ENCODE assay signal across 8 cellular contexts in genomic region chr15:60397772-60398445, GRCh38. TPM values are rescaled to one million over a fixed set of nuclear protein-coding genes. Genes with fewer than 3 reads are reported as not detected.
DNase-seq lines count a peak whose midpoint lies in the region; ATAC-seq and TF ChIP-seq lines count a peak whose summit lies in the region.

TSS of gene ANXA2 (minus strand) at chr15:60397986. CDS start at chr15:60386075, 11,911 bp downstream.

- peak within 1 kb of the TSS; percentile 63 for H3K4me3 ChIP-seq in CD8-positive, alpha-beta T cell (ENCODE audit: low read depth, low read length)
- H3K4me3 ChIP-seq in psoas muscle: peak within 1 kb of the TSS; percentile 80
- peak within 1 kb of the TSS; percentile 98 for H3K4me3 ChIP-seq in urinary bladder (ENCODE audit: low read depth, low read length)

- intact Hi-C loops in CD8-positive, alpha-beta T cell (cut with DNase I, micrococcal nuclease): loop anchor here (1.0 to 5.0 kb wide), 7 partner anchors 44 to 706 kb away; partner anchors contain the start of gene ICE2 (in 2 of the 2)
- intact Hi-C loops in head of caudate nucleus (cut with DNase I): no loop called here
- intact Hi-C loops in psoas muscle (cut with DNase I): loop anchor here in 1 of 2 donors (5.0 kb wide), 1 partner anchor 36 kb away; no protein-coding TSS in a partner anchor

- H3K9me3 ChIP-seq in CD8-positive, alpha-beta T cell (ENCODE audit: low read length): no peaks in the 10 kb centered on the region
- no peaks in the 10 kb centered on the region for H3K9me3 ChIP-seq in psoas muscle

- peak; percentile 85 for ATAC-seq in CD8-positive, alpha-beta T cell
- ATAC-seq in GM19372 (IDR thresholded peaks at IDR 0.05; ENCODE audit: low read depth, unreplicated experiment) (peak; percentile 68), HG03460 (IDR thresholded peaks at IDR 0.05; ENCODE audit: unreplicated experiment) (peak; percentile 64), SK-N-SH treated with all-trans-retinoic acid at 6 μM for 48 hours (peak; percentile 47), psoas muscle (peak; percentile 81 to 84 (median 82))

- peak within 1 kb of the TSS; percentile 50 for H3K27ac ChIP-seq in CD8-positive, alpha-beta T cell (ENCODE audit: low read depth, low read length)
- H3K27ac ChIP-seq in psoas muscle (peak within 1 kb of the TSS; percentile 93), urinary bladder (ENCODE audit: low read depth) (peak within 1 kb of the TSS; percentile 98)

- H3K36me3 ChIP-seq in CD8-positive, alpha-beta T cell (ENCODE audit: insufficient read depth, low read length): no peaks in the 10 kb centered on the region
- H3K36me3 ChIP-seq in psoas muscle (ENCODE audit: insufficient read depth in 1 of 2, low read depth in 1 of 2) (peaks cover 8 to 26% of the 10 kb centered on the region in 2 donors), urinary bladder (ENCODE audit: insufficient read depth) (no peaks in the 10 kb centered on the region)

- H3K9me3 Mint-ChIP-seq in CD8-positive, alpha-beta T cell: no peaks in the 10 kb centered on the region
- H3K9me3 Mint-ChIP-seq in activated naive CD4-positive, alpha-beta T cell treated with anti-CD3 and anti-CD28 coated beads, Interleukin-2, amount 50 U/mL, for 24 hours: no peaks in the 10 kb centered on the region

- H3K4me3 Mint-ChIP-seq in CD8-positive, alpha-beta T cell: peak within 1 kb of the TSS; percentile 85
- peak within 1 kb of the TSS; percentile 86 for H3K4me3 Mint-ChIP-seq in activated naive CD4-positive, alpha-beta T cell treated with anti-CD3 and anti-CD28 coated beads, Interleukin-2, amount 50 U/mL, for 24 hours

- no peaks in the 10 kb centered on the region for H3K36me3 Mint-ChIP-seq in CD8-positive, alpha-beta T cell
- H3K36me3 Mint-ChIP-seq in activated naive CD4-positive, alpha-beta T cell treated with anti-CD3 and anti-CD28 coated beads, Interleukin-2, amount 50 U/mL, for 24 hours: no peaks in the 10 kb centered on the region

- WGBS in psoas muscle, 3 donors: 1 to 2% (median 1%) methylated on average over 26 to 53 of the region's 53 CpGs
- under 1% methylated on average over 53 of the region's 53 CpGs for WGBS in urinary bladder

- POLR2A ChIA-PET in CD8-positive, alpha-beta T cell (lab: Charles Lee): interaction anchor here (0.6 to 3.0 kb wide), 16 partner anchors 10 to 709 kb away, joined by 3 to 21 read pairs (median 4); partner anchors contain the start of gene ICE2

- CTCF ChIA-PET in CD8-positive, alpha-beta T cell (lab: Charles Lee): interaction anchor here (0.7 to 1.2 kb wide), 3 partner anchors 39 to 478 kb away, joined by 3 to 5 read pairs (median 3); no protein-coding TSS in a partner anchor

- peak within 1 kb of the TSS; percentile 87 for H3K27ac Mint-ChIP-seq in CD8-positive, alpha-beta T cell
- peak within 1 kb of the TSS; percentile 87 for H3K27ac Mint-ChIP-seq in activated naive CD4-positive, alpha-beta T cell treated with anti-CD3 and anti-CD28 coated beads, Interleukin-2, amount 50 U/mL, for 24 hours

- H3K27me3 Mint-ChIP-seq in CD8-positive, alpha-beta T cell (ENCODE audit: low read depth): no peaks in the 10 kb centered on the region
- H3K27me3 Mint-ChIP-seq in activated naive CD4-positive, alpha-beta T cell treated with anti-CD3 and anti-CD28 coated beads, Interleukin-2, amount 50 U/mL, for 24 hours: no peaks in the 10 kb centered on the region

- peak; percentile 61 to 89 (median 83) for DNase-seq in CD8-positive, alpha-beta T cell
- peak in 34 of 42 donors; percentile 6 to 83 (median 38) for DNase-seq in head of caudate nucleus
- DNase-seq in psoas muscle: peak; percentile 91 to 95

- H3K27me3 ChIP-seq in CD8-positive, alpha-beta T cell (ENCODE audit: insufficient read depth, low read length): no peaks in the 10 kb centered on the region
- no peaks in the 10 kb centered on the region for H3K27me3 ChIP-seq in psoas muscle (ENCODE audit: insufficient read depth in 3 of 3, low read length in 2 of 3)

- H3K4me1 ChIP-seq in CD8-positive, alpha-beta T cell (ENCODE audit: insufficient read depth, low read length): peaks cover 14% of the 10 kb centered on the region
- H3K4me1 ChIP-seq in psoas muscle (peaks cover 35% of the 10 kb centered on the region), urinary bladder (ENCODE audit: insufficient read depth) (peaks cover 8% of the 10 kb centered on the region)

- no peak for TF ChIP-seq CTCF in CD8-positive, alpha-beta T cell (IDR thresholded peaks at IDR 0.05)
- TF ChIP-seq CTCF in psoas muscle (IDR thresholded peaks at IDR 0.05): no peak

- H3K4me1 Mint-ChIP-seq in CD8-positive, alpha-beta T cell (ENCODE audit: low read depth): peaks cover 31% of the 10 kb centered on the region
- H3K4me1 Mint-ChIP-seq in activated naive CD4-positive, alpha-beta T cell treated with anti-CD3 and anti-CD28 coated beads, Interleukin-2, amount 50 U/mL, for 24 hours: peaks cover 30% of the 10 kb centered on the region

TF ChIP-seq in SK-N-SH treated with all-trans-retinoic acid at 6 μM for 48 hours, 23 proteins besides CTCF, POLR2A, EP300 and RAD21:
- no peak for TF ChIP-seq ZNF70 (CRISPR knock-in tag; IDR thresholded peaks at IDR 0.05)
- no peak for TF ChIP-seq TCF4 (CRISPR knock-in tag; IDR thresholded peaks at IDR 0.05; ENCODE audit: borderline replicate concordance)
- no peak for TF ChIP-seq RARB (CRISPR knock-in tag; IDR thresholded peaks at IDR 0.05)
- no peak for TF ChIP-seq ARNTL (CRISPR knock-in tag; IDR thresholded peaks at IDR 0.05; ENCODE audit: borderline replicate concordance, low read depth)
- TF ChIP-seq ZNF8 (CRISPR knock-in tag; IDR thresholded peaks at IDR 0.05): no peak
- no peak for TF ChIP-seq ZNF565 (CRISPR knock-in tag; conservative IDR thresholded peaks at IDR 0.05; ENCODE audit: low read depth)
- no peak for TF ChIP-seq CSDC2 (CRISPR knock-in tag; IDR thresholded peaks at IDR 0.05)
- no peak for TF ChIP-seq ZFP30 (CRISPR knock-in tag; IDR thresholded peaks at IDR 0.05)
- no peak for TF ChIP-seq ZC3H10 (CRISPR knock-in tag; IDR thresholded peaks at IDR 0.05)
- TF ChIP-seq OSR1 (CRISPR knock-in tag; IDR thresholded peaks at IDR 0.05): no peak
- TF ChIP-seq ZFP3 (CRISPR knock-in tag; IDR thresholded peaks at IDR 0.05): no peak
- no peak for TF ChIP-seq SNAI2 (CRISPR knock-in tag; IDR thresholded peaks at IDR 0.05)
- no peak for TF ChIP-seq ISL1 (CRISPR knock-in tag; IDR thresholded peaks at IDR 0.05)
- no peak for TF ChIP-seq TOX (CRISPR knock-in tag; IDR thresholded peaks at IDR 0.05; ENCODE audit: borderline replicate concordance)
- no peak for TF ChIP-seq PPARA (CRISPR knock-in tag; IDR thresholded peaks at IDR 0.05; ENCODE audit: borderline replicate concordance)

RNA-seq across cellular contexts. Expression of gene ANXA2, which starts in this region (rescaled TPM):
- total RNA-seq in CD8-positive, alpha-beta T cell: 10 to 100 TPM; 25.8 to 31.7 TPM
- total RNA-seq in psoas muscle: 100 to 1,000 TPM; 140 to 522 (median 378) TPM
- polyA plus RNA-seq in psoas muscle: 1,000 to 10,000 TPM in 1 of 3 donors, 100 to 1,000 TPM in 2; 320 to 2,117 (median 350) TPM
- total RNA-seq in urinary bladder: 906 TPM
- 562 TPM for polyA plus RNA-seq in urinary bladder

Comparison
In these comparisons a context has a peak if more than half of its experiments do, and no peak if none do; other contexts are left out.
1. Peak in every context shown above with its lines: DNase-seq, ATAC-seq, H3K4me3 ChIP-seq and H3K27ac ChIP-seq.
2. RNA of gene ANXA2 (total RNA-seq): 906 TPM in urinary bladder (single experiment) and 140 to 522 TPM in psoas muscle; 25.8 to 31.7 TPM in CD8-positive, alpha-beta T cell; every median in the first group is over 4 times any median in the second.
3. DNase-seq: peak in every context shown above with its lines; median percentile 93 in psoas muscle; 83 in CD8-positive, alpha-beta T cell; 38 in head of caudate nucleus.